Comparison of ENCODE assay signal across 12 cellular contexts in genomic region chr7:48140001-48140681, GRCh38. TPM values are rescaled to one million over a fixed set of nuclear protein-coding genes. Genes with fewer than 3 reads are reported as not detected.
DNase-seq lines count a peak whose midpoint lies in the region; ATAC-seq and TF ChIP-seq lines count a peak whose summit lies in the region.
"Had no signal": no experiment of that assay in that cellular context is flagged by ENCODE, and none has a peak within 500 bp of the region (broad histone marks: within the 10 kb centered on the region; RNA-seq: fewer than 3 reads in every experiment).

No MANE protein-coding gene starts in this region.

- DNase-seq in AG04449 (ENCODE audit: low read depth, low spot score), result no peak
- peak; percentile 33 for DNase-seq in GM23248
- peak; percentile 45 for DNase-seq in T1000 (lab: John Stamatoyannopoulos, UW)
- peak; percentile 81 for DNase-seq in left lobe of liver (ENCODE audit: low spot score)
- no peak for DNase-seq in GM20000 (ENCODE audit: low spot score)
- no peak for DNase-seq in uterus
- DNase-seq in Right ventricle myocardium inferior (ENCODE audit: missing footprints), result no peak
- DNase-seq: activated CD4-positive, alpha-beta T cell treated with anti-CD3 and anti-CD28 coated beads for 1 hour; amniotic stem cell; COR-L47; foreskin melanocyte had no signal

- H3K4me1 ChIP-seq in GM23248 (ENCODE audit: insufficient read depth), result peaks cover 8% of the 10 kb centered on the region; the same call in 1 of the 2 replicates
- H3K4me1 ChIP-seq in uterus, result no peaks in the 10 kb centered on the region

- H3K4me3 ChIP-seq in AG04449 (ENCODE audit: low read depth, low read length), result peak overlapping the region; percentile 8; the same call in 1 of the 2 replicates
- peak overlapping the region; percentile 55 for H3K4me3 ChIP-seq in GM23248
- H3K4me3 ChIP-seq in uterus, result no peak overlapping the region

- no peaks in the 10 kb centered on the region for H3F3A ChIP-seq in GM23248 (ENCODE audit: insufficient read depth)

- CTCF ChIA-PET in AG04449 (lab: Yijun Ruan, JAX), result interaction anchor here (0.8 to 5.1 kb wide), 9 partner anchors 8 to 235 kb away, joined by 3 to 42 read pairs (median 3); no protein-coding TSS in a partner anchor

- H3K4me2 ChIP-seq in GM23248 (ENCODE audit: unreplicated experiment), result peak overlapping the region; percentile 77

- no peaks in the 10 kb centered on the region for H3K9me2 ChIP-seq in GM23248 (ENCODE audit: insufficient read depth)

- no peak overlapping the region for H3K27ac ChIP-seq in GM23248
- H3K27ac ChIP-seq in uterus, result no peak overlapping the region

- ATAC-seq in left lobe of liver (peak; percentile 64), GM21423 (IDR thresholded peaks at IDR 0.05; ENCODE audit: unreplicated experiment) (no peak), Right ventricle myocardium inferior (no peak)

- 37 to 39% methylated on average over 7 of the region's 7 CpGs for WGBS in GM23248 (ENCODE audit: low coverage in 1 of 2, low lambda C conversion rate in 2 of 2, missing lambda C conversion rate in 2 of 2), 2 experiments

- peak overlapping the region; percentile 60 for H2AFZ ChIP-seq in GM23248

- POLR2A ChIA-PET in AG04449 (lab: Yijun Ruan, JAX), result no interaction called here

- H3K79me2 ChIP-seq in GM23248 (ENCODE audit: insufficient read depth), result no peaks in the 10 kb centered on the region

- H3K9me3 ChIP-seq in GM23248 (ENCODE audit: low read depth) (no peaks in the 10 kb centered on the region), uterus (no peaks in the 10 kb centered on the region)

- no peak for TF ChIP-seq POLR2A in uterus (IDR thresholded peaks at IDR 0.05)

- intact Hi-C loops in uterus (cut with DNase I; ENCODE audit: low total_unique reads), result no loop called here
- intact Hi-C loops in Right ventricle myocardium inferior (cut with DNase I), result no loop called here

- H3K27me3 ChIP-seq in GM23248 (replicated peaks; ENCODE audit: insufficient read depth), result no peaks in the 10 kb centered on the region
- H3K27me3 ChIP-seq in uterus, result no peaks in the 10 kb centered on the region

- in situ Hi-C loops in GM23248 (cut with MboI), result no loop called here

- H3K9ac ChIP-seq in GM23248, result peak overlapping the region; percentile 34; the same call in 1 of the 2 replicates

- TF ChIP-seq CTCF in AG04449 (IDR thresholded peaks at IDR 0.05; ENCODE audit: insufficient read depth, low read length, missing control alignments), result no peak
- TF ChIP-seq CTCF in GM20000 (IDR thresholded peaks at IDR 0.05; ENCODE audit: extremely low read depth, missing control alignments), result no peak
- no peak for TF ChIP-seq CTCF in uterus (IDR thresholded peaks at IDR 0.05)

- H4K20me1 ChIP-seq in GM23248 (ENCODE audit: insufficient read depth), result no peaks in the 10 kb centered on the region

- H3K36me3 ChIP-seq in GM23248 (ENCODE audit: low read depth) (no peaks in the 10 kb centered on the region), uterus (no peaks in the 10 kb centered on the region)

RNA-seq across cellular contexts. Expression of gene ABCA13, which starts 31.1 kb away (rescaled TPM):
- 0.11 TPM in 1 of 2 replicates, not detected in the other for total RNA-seq in GM23248 (2014; rRNA removed; shearing (Covaris generic))
- not detected in 2 replicates for polyA plus RNA-seq in GM23248 (2016; fragmentation: Nextera tagmentation; extraction: Ambion mirVana)
- total RNA-seq in left lobe of liver, result 1.0 TPM
- total RNA-seq in uterus, result 1 to 10 TPM in 1 of 4 donors, under 1 TPM in 2, not detected in 1; 0.12 to 1.0 (median 0.26) TPM
- total RNA-seq in Right ventricle myocardium inferior, result not detected

RNA-seq across cellular contexts. Expression of gene UPP1, which starts 51.1 kb away (rescaled TPM):
- total RNA-seq in GM23248 (2014; rRNA removed; shearing (Covaris generic)), result 12.5 and 12.9 TPM in 2 replicates
- 33.2 and 38.1 TPM in 2 replicates for polyA plus RNA-seq in GM23248 (2016; fragmentation: Nextera tagmentation; extraction: Ambion mirVana)
- 8.1 TPM for total RNA-seq in left lobe of liver
- total RNA-seq in uterus, result 10 to 100 TPM in 1 of 4 donors, 1 to 10 TPM in 3; 1.5 to 25.2 (median 5.4) TPM
- 20.9 TPM for total RNA-seq in Right ventricle myocardium inferior

Comparison
In these comparisons a context has a peak if more than half of its experiments do, and no peak if none do; other contexts are left out.
1. DNase-seq: peak in GM23248 (single experiment), T1000 (single experiment) and left lobe of liver (single experiment); none in AG04449 (single experiment), GM20000 (single experiment), uterus (0 of 2) and Right ventricle myocardium inferior (single experiment).
2. H3K4me3 ChIP-seq: peak in AG04449 (single experiment) and GM23248 (single experiment); none in uterus (0 of 2).